In the genomic region with DNA sequence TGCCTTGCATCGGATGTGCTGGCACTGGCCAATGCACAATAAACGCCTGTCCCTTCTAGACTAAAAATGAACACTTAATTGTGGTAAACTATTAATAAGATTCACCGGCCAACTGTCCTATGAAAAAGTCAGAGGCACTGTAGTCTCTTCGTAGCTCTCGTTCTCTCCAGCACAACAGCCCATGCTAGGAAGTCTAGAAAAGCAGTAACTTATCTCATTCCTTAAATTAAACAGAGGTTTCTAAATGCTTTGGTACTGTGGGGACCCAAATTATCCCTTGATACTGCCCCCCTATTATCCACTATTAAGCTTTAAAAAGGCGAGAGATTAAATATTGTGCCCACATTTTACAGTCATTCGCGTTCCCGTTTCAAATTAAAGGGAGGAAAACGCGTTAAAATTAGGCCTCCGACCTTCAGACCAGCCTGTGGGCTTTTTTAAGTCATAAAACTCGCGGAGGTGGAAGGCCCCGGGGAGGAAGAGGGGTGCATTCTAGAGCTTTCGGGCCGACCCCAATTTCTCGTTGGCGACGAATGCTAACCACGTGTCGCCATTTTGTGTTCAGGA, we compare ENCODE assay signal across 1 cellular context.
A peak's percentile ranks its signal among the peaks of the same experiment; 100 is the strongest.
TF ChIP-seq lines count a peak whose summit lies in the region.

No MANE protein-coding gene starts in this region.

TF ChIP-seq in HepG2, 621 proteins besides CTCF, POLR2A, EP300 and RAD21 (continued from another document and continues in another):
- TF ChIP-seq, protein P1, sequence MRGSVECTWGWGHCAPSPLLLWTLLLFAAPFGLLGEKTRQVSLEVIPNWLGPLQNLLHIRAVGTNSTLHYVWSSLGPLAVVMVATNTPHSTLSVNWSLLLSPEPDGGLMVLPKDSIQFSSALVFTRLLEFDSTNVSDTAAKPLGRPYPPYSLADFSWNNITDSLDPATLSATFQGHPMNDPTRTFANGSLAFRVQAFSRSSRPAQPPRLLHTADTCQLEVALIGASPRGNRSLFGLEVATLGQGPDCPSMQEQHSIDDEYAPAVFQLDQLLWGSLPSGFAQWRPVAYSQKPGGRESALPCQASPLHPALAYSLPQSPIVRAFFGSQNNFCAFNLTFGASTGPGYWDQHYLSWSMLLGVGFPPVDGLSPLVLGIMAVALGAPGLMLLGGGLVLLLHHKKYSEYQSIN (CRISPR knock-in tag; IDR thresholded peaks at IDR 0.05; ENCODE audit: borderline replicate concordance): no peak
- TF ChIP-seq, protein P2, sequence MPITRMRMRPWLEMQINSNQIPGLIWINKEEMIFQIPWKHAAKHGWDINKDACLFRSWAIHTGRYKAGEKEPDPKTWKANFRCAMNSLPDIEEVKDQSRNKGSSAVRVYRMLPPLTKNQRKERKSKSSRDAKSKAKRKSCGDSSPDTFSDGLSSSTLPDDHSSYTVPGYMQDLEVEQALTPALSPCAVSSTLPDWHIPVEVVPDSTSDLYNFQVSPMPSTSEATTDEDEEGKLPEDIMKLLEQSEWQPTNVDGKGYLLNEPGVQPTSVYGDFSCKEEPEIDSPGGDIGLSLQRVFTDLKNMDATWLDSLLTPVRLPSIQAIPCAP (CRISPR knock-in tag; IDR thresholded peaks at IDR 0.05; ENCODE audit: low read depth): no peak; the same call in 1 of the 2 replicates
- TF ChIP-seq IRX3 (CRISPR knock-in tag; IDR thresholded peaks at IDR 0.05; ENCODE audit: borderline replicate concordance, low read depth) (no peak), GPN1 (CRISPR knock-in tag; IDR thresholded peaks at IDR 0.05; ENCODE audit: borderline replicate concordance) (no peak), ZNF264 (CRISPR knock-in tag; IDR thresholded peaks at IDR 0.05) (no peak), ZNF33B (CRISPR knock-in tag; IDR thresholded peaks at IDR 0.05) (no peak), ZNF143 (CRISPR knock-in tag; IDR thresholded peaks at IDR 0.05) (no peak), THYN1 (CRISPR knock-in tag; IDR thresholded peaks at IDR 0.05; ENCODE audit: borderline replicate concordance, low read depth) (peak; percentile 64; the same call in 1 of the 2 replicates), ZNF775 (CRISPR knock-in tag; IDR thresholded peaks at IDR 0.05; ENCODE audit: borderline replicate concordance) (no peak), AHR (CRISPR knock-in tag; IDR thresholded peaks at IDR 0.05) (no peak), ZNF256 (CRISPR knock-in tag; conservative IDR thresholded peaks at IDR 0.05) (no peak), ZNF282 (IDR thresholded peaks at IDR 0.05; ENCODE audit: partially characterized antibody) (no peak), NPAS2 (CRISPR knock-in tag; IDR thresholded peaks at IDR 0.05; ENCODE audit: borderline replicate concordance) (no peak), ZNF207 (IDR thresholded peaks at IDR 0.05; ENCODE audit: borderline replicate concordance) (no peak), SIX4 (CRISPR knock-in tag; IDR thresholded peaks at IDR 0.05) (0 out of 2 replicates have a peak, but pooled peaks have one; percentile 16), EEA1 (CRISPR knock-in tag; IDR thresholded peaks at IDR 0.05; ENCODE audit: borderline replicate concordance) (no peak), ZNF614 (CRISPR knock-in tag; IDR thresholded peaks at IDR 0.05; ENCODE audit: borderline replicate concordance) (no peak), ZNF672 (CRISPR knock-in tag; IDR thresholded peaks at IDR 0.05) (no peak), ZNF570 (CRISPR knock-in tag; IDR thresholded peaks at IDR 0.05; ENCODE audit: borderline replicate concordance) (no peak), NFYC (CRISPR knock-in tag; IDR thresholded peaks at IDR 0.05) (no peak), ZMYM4 (CRISPR knock-in tag; IDR thresholded peaks at IDR 0.05) (no peak), ARNTL (CRISPR knock-in tag; IDR thresholded peaks at IDR 0.05) (no peak), PLRG1 (conservative IDR thresholded peaks at IDR 0.05) (no peak), NFRKB (IDR thresholded peaks at IDR 0.05) (no peak), ZNF552 (CRISPR knock-in tag; IDR thresholded peaks at IDR 0.05; ENCODE audit: borderline replicate concordance) (no peak), ZNF205 (CRISPR knock-in tag; IDR thresholded peaks at IDR 0.05) (0 out of 2 replicates have a peak, but pooled peaks have one; percentile 14), AGO1 (IDR thresholded peaks at IDR 0.05; ENCODE audit: low read depth, low read length, poor library complexity, severe bottlenecking) (no peak), ZNF460 (CRISPR knock-in tag; IDR thresholded peaks at IDR 0.05; ENCODE audit: borderline replicate concordance) (no peak), SPEN (CRISPR knock-in tag; IDR thresholded peaks at IDR 0.05; ENCODE audit: low read depth) (no peak), NFIB (CRISPR knock-in tag; IDR thresholded peaks at IDR 0.05; ENCODE audit: borderline replicate concordance) (no peak), HDAC1 (CRISPR knock-in tag; IDR thresholded peaks at IDR 0.05) (no peak), ZNF326 (CRISPR knock-in tag; IDR thresholded peaks at IDR 0.05; ENCODE audit: borderline replicate concordance) (no peak), ZSCAN22 (CRISPR knock-in tag; IDR thresholded peaks at IDR 0.05) (no peak), ZNF556 (CRISPR knock-in tag; IDR thresholded peaks at IDR 0.05; ENCODE audit: borderline replicate concordance) (no peak), ZNF235 (CRISPR knock-in tag; IDR thresholded peaks at IDR 0.05; ENCODE audit: borderline replicate concordance) (0 out of 2 replicates have a peak, but pooled peaks have one; percentile 10), NONO (IDR thresholded peaks at IDR 0.05) (no peak), NONO (CRISPR knock-in tag; conservative IDR thresholded peaks at IDR 0.05) (no peak), ZNF30 (CRISPR knock-in tag; IDR thresholded peaks at IDR 0.05) (peak; percentile 24; the same call in 1 of the 2 replicates), SP140L (CRISPR knock-in tag; IDR thresholded peaks at IDR 0.05; ENCODE audit: borderline replicate concordance) (no peak), ZNF451 (CRISPR knock-in tag; IDR thresholded peaks at IDR 0.05) (no peak), SMARCE1 (IDR thresholded peaks at IDR 0.05; ENCODE audit: borderline replicate concordance) (no peak), FOXO1 (CRISPR knock-in tag; IDR thresholded peaks at IDR 0.05) (no peak), ZNF781 (CRISPR knock-in tag; IDR thresholded peaks at IDR 0.05; ENCODE audit: borderline replicate concordance, not compliant biosample characterization) (no peak), NCOR1 (IDR thresholded peaks at IDR 0.05; ENCODE audit: borderline replicate concordance, low read length) (no peak)
- TF ChIP-seq, protein P3, sequence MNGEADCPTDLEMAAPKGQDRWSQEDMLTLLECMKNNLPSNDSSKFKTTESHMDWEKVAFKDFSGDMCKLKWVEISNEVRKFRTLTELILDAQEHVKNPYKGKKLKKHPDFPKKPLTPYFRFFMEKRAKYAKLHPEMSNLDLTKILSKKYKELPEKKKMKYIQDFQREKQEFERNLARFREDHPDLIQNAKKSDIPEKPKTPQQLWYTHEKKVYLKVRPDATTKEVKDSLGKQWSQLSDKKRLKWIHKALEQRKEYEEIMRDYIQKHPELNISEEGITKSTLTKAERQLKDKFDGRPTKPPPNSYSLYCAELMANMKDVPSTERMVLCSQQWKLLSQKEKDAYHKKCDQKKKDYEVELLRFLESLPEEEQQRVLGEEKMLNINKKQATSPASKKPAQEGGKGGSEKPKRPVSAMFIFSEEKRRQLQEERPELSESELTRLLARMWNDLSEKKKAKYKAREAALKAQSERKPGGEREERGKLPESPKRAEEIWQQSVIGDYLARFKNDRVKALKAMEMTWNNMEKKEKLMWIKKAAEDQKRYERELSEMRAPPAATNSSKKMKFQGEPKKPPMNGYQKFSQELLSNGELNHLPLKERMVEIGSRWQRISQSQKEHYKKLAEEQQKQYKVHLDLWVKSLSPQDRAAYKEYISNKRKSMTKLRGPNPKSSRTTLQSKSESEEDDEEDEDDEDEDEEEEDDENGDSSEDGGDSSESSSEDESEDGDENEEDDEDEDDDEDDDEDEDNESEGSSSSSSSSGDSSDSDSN (CRISPR knock-in tag; IDR thresholded peaks at IDR 0.05): no peak
- TF ChIP-seq, protein P4, sequence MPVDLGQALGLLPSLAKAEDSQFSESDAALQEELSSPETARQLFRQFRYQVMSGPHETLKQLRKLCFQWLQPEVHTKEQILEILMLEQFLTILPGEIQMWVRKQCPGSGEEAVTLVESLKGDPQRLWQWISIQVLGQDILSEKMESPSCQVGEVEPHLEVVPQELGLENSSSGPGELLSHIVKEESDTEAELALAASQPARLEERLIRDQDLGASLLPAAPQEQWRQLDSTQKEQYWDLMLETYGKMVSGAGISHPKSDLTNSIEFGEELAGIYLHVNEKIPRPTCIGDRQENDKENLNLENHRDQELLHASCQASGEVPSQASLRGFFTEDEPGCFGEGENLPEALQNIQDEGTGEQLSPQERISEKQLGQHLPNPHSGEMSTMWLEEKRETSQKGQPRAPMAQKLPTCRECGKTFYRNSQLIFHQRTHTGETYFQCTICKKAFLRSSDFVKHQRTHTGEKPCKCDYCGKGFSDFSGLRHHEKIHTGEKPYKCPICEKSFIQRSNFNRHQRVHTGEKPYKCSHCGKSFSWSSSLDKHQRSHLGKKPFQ (CRISPR knock-in tag; IDR thresholded peaks at IDR 0.05; ENCODE audit: insufficient replicate concordance): no peak
- TF ChIP-seq, protein P5, sequence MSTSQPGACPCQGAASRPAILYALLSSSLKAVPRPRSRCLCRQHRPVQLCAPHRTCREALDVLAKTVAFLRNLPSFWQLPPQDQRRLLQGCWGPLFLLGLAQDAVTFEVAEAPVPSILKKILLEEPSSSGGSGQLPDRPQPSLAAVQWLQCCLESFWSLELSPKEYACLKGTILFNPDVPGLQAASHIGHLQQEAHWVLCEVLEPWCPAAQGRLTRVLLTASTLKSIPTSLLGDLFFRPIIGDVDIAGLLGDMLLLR (CRISPR knock-in tag; IDR thresholded peaks at IDR 0.05): no peak
- TF ChIP-seq, protein P6, sequence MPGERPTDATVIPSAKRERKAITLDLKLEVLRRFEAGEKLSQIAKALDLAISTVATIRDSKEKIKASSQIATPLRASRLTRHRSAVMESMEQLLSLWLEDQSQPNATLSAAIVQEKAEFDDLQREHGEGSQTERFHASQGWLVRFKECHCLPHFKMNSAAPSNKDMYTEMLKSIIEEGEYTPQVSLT (CRISPR knock-in tag; IDR thresholded peaks at IDR 0.05; ENCODE audit: borderline replicate concordance, low read depth): no peak
- TF ChIP-seq, protein P7, sequence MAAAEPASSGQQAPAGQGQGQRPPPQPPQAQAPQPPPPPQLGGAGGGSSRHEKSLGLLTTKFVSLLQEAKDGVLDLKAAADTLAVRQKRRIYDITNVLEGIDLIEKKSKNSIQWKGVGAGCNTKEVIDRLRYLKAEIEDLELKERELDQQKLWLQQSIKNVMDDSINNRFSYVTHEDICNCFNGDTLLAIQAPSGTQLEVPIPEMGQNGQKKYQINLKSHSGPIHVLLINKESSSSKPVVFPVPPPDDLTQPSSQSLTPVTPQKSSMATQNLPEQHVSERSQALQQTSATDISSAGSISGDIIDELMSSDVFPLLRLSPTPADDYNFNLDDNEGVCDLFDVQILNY (CRISPR knock-in tag; conservative IDR thresholded peaks at IDR 0.05): no peak
- TF ChIP-seq, protein P8, sequence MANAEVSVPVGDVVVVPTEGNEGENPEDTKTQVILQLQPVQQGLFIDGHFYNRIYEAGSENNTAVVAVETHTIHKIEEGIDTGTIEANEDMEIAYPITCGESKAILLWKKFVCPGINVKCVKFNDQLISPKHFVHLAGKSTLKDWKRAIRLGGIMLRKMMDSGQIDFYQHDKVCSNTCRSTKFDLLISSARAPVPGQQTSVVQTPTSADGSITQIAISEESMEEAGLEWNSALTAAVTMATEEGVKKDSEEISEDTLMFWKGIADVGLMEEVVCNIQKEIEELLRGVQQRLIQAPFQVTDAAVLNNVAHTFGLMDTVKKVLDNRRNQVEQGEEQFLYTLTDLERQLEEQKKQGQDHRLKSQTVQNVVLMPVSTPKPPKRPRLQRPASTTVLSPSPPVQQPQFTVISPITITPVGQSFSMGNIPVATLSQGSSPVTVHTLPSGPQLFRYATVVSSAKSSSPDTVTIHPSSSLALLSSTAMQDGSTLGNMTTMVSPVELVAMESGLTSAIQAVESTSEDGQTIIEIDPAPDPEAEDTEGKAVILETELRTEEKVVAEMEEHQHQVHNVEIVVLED (CRISPR knock-in tag; IDR thresholded peaks at IDR 0.05; ENCODE audit: borderline replicate concordance): no peak
- TF ChIP-seq, protein P9, sequence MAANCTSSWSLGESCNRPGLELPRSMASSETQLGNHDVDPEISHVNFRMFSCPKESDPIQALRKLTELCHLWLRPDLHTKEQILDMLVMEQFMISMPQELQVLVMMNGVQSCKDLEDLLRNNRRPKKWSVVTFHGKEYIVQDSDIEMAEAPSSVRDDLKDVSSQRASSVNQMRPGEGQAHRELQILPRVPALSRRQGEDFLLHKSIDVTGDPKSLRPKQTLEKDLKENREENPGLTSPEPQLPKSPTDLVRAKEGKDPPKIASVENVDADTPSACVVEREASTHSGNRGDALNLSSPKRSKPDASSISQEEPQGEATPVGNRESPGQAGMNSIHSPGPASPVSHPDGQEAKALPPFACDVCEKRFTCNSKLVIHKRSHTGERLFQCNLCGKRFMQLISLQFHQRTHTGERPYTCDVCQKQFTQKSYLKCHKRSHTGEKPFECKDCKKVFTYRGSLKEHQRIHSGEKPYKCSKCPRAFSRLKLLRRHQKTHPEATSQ (CRISPR knock-in tag; IDR thresholded peaks at IDR 0.05; ENCODE audit: borderline replicate concordance): 0 out of 2 replicates have a peak, but pooled peaks have one; percentile 44
- TF ChIP-seq, protein P10, sequence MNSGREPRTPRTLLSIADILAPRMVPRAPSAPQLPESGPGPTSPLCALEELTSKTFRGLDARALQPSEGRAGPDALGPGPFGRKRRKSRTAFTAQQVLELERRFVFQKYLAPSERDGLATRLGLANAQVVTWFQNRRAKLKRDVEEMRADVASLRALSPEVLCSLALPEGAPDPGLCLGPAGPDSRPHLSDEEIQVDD (CRISPR knock-in tag; IDR thresholded peaks at IDR 0.05; ENCODE audit: borderline replicate concordance): no peak
- TF ChIP-seq, protein P11, sequence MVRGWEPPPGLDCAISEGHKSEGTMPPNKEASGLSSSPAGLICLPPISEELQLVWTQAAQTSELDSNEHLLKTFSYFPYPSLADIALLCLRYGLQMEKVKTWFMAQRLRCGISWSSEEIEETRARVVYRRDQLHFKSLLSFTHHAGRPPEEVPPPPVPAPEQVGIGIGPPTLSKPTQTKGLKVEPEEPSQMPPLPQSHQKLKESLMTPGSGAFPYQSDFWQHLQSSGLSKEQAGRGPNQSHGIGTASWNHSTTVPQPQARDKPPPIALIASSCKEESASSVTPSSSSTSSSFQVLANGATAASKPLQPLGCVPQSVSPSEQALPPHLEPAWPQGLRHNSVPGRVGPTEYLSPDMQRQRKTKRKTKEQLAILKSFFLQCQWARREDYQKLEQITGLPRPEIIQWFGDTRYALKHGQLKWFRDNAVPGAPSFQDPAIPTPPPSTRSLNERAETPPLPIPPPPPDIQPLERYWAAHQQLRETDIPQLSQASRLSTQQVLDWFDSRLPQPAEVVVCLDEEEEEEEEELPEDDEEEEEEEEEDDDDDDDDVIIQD (CRISPR knock-in tag; IDR thresholded peaks at IDR 0.05; ENCODE audit: low read depth): no peak
